In the genomic region with DNA sequence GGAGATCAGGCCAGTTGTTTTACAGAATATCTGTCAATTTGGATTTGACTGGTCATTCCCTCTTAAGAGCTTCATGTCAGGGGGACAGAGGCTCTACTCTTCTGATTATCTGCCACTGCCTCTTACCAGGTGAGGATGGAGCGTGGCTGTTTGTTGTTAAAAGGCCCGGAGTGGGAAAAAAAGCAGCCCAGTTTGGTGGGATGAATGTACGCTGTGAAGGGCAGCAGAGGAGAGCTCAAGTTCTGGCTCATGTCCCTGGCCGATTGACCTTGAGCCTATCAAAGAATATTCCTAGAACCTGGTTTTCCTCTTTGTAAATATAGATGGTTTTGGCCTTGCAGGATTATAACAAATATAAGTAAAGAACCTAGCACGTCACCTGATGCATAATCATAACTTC, we compare ENCODE assay signal across 15 cellular contexts. TPM values are rescaled to one million over a fixed set of nuclear protein-coding genes. Genes with fewer than 3 reads are reported as not detected.
A peak's percentile ranks its signal among the peaks of the same experiment; 100 is the strongest.
DNase-seq lines count a peak whose midpoint lies in the region; ATAC-seq and TF ChIP-seq lines count a peak whose summit lies in the region.
"Had no signal": no experiment of that assay in that cellular context is flagged by ENCODE, and none has a peak within 500 bp of the region (broad histone marks: within the 10 kb centered on the region; RNA-seq: fewer than 3 reads in every experiment).

No MANE protein-coding gene starts in this region.

- no peak for TF ChIP-seq CTCF in GM20000 (IDR thresholded peaks at IDR 0.05; ENCODE audit: extremely low read depth, missing control alignments)
- TF ChIP-seq CTCF in coronary artery (IDR thresholded peaks at IDR 0.05) = no peak
- TF ChIP-seq CTCF in sigmoid colon (IDR thresholded peaks at IDR 0.05) = no peak
- no peak for TF ChIP-seq CTCF in WTC11 (IDR thresholded peaks at IDR 0.05)
- TF ChIP-seq CTCF in dorsolateral prefrontal cortex (IDR thresholded peaks at IDR 0.05 in 54 of 56, conservative IDR thresholded peaks at IDR 0.05 in 2 of 56; ENCODE audit: low read depth in 1 of 56, partially characterized antibody in 56 of 56) = no peak

- H3K27ac ChIP-seq in coronary artery (no peak overlapping the region), sigmoid colon (no peak overlapping the region), dorsolateral prefrontal cortex (peak overlapping the region in 2 of 59 donors; percentile 66 to 83)
- H3K27ac ChIP-seq: GM23248, HL-60 had no signal

- POLR2A ChIA-PET in WTC11 (lab: Charles Lee) = no interaction called here

- H3K9me3 Mint-ChIP-seq in WTC11 = no peaks in the 10 kb centered on the region
- H3K9me3 Mint-ChIP-seq: CD8-positive, alpha-beta memory T cell had no signal

- intact Hi-C loops in sigmoid colon (cut with DNase I) (no loop called here), dorsolateral prefrontal cortex (cut with DNase I) (loop anchor here in 1 of 2 donors (5.0 kb wide), 1 partner anchor 277 kb away; no protein-coding TSS in a partner anchor)

- H3K36me3 ChIP-seq in sigmoid colon = no peaks in the 10 kb centered on the region
- H3K36me3 ChIP-seq: BE2C, HAP-1 had no signal

- peaks cover 0 to 6% (median 2%) of the 10 kb centered on the region in 4 donors for H3K4me1 ChIP-seq in sigmoid colon
- H3K4me1 ChIP-seq: BE2C had no signal

- no peak for TF ChIP-seq EP300 in sigmoid colon (IDR thresholded peaks at IDR 0.05)

- no peaks in the 10 kb centered on the region for H3K27me3 ChIP-seq in sigmoid colon
- no peaks in the 10 kb centered on the region for H3K27me3 ChIP-seq in dorsolateral prefrontal cortex
- H3K27me3 ChIP-seq: BE2C had no signal

- H3K9me3 ChIP-seq in sigmoid colon = no peaks in the 10 kb centered on the region
- H3K9me3 ChIP-seq: BE2C, HAP-1 had no signal

- TF ChIP-seq POLR2A in sigmoid colon (IDR thresholded peaks at IDR 0.05) = no peak

- H3K36me3 Mint-ChIP-seq in WTC11 = no peaks in the 10 kb centered on the region
- H3K36me3 Mint-ChIP-seq: CD4-positive, CD25-positive, alpha-beta regulatory T cell; CD8-positive, alpha-beta memory T cell had no signal

- H3K4me3 Mint-ChIP-seq in WTC11 = no peak overlapping the region
- H3K4me3 Mint-ChIP-seq: CD4-positive, CD25-positive, alpha-beta regulatory T cell; CD8-positive, alpha-beta memory T cell had no signal

- H3K27ac Mint-ChIP-seq in WTC11 = no peak overlapping the region
- H3K27ac Mint-ChIP-seq: CD4-positive, CD25-positive, alpha-beta regulatory T cell; CD8-positive, alpha-beta memory T cell had no signal

- peaks cover 17% of the 10 kb centered on the region for H3K4me1 Mint-ChIP-seq in WTC11

- ATAC-seq in left lobe of liver (no peak), WTC11 (no peak), HG02981 (IDR thresholded peaks at IDR 0.05; ENCODE audit: unreplicated experiment) (no peak)

- no peaks in the 10 kb centered on the region; the same call in 1 of the 2 replicates for H3K27me3 Mint-ChIP-seq in WTC11 (ENCODE audit: low read depth)

- CTCF ChIA-PET in WTC11 (lab: Charles Lee) = interaction anchor here (1.1 to 1.4 kb wide), 3 partner anchors 68 to 172 kb away, joined by 3 to 9 read pairs (median 4); no protein-coding TSS in a partner anchor

- WGBS in sigmoid colon, 2 donors = 87 to 88% methylated on average over 5 of the region's 5 CpGs

- DNase-seq in GM20000 (ENCODE audit: low spot score) (peak; percentile 0), coronary artery (ENCODE audit: low spot score) (peak; percentile 8), left lobe of liver (ENCODE audit: low spot score) (peak; percentile 15), sigmoid colon (peak; percentile 13), WTC11 (ENCODE audit: low spot score) (no peak), dorsolateral prefrontal cortex (no peak)
- DNase-seq: ACHN; BE2C; CD4-positive, CD25-positive, alpha-beta regulatory T cell; CD8-positive, alpha-beta memory T cell; COR-L47; GM23248 had no signal

- H3K4me3 ChIP-seq in coronary artery (no peak overlapping the region), sigmoid colon (no peak overlapping the region), dorsolateral prefrontal cortex (no peak overlapping the region)
- H3K4me3 ChIP-seq: GM23248, HAP-1 had no signal

TF ChIP-seq in WTC11, 78 proteins besides CTCF, POLR2A, EP300 and RAD21 (continues in another document):
- no peak for TF ChIP-seq TP53 (CRISPR knock-in tag; IDR thresholded peaks at IDR 0.05)
- TF ChIP-seq MLX (CRISPR knock-in tag; IDR thresholded peaks at IDR 0.05) = no peak
- TF ChIP-seq, protein P1, sequence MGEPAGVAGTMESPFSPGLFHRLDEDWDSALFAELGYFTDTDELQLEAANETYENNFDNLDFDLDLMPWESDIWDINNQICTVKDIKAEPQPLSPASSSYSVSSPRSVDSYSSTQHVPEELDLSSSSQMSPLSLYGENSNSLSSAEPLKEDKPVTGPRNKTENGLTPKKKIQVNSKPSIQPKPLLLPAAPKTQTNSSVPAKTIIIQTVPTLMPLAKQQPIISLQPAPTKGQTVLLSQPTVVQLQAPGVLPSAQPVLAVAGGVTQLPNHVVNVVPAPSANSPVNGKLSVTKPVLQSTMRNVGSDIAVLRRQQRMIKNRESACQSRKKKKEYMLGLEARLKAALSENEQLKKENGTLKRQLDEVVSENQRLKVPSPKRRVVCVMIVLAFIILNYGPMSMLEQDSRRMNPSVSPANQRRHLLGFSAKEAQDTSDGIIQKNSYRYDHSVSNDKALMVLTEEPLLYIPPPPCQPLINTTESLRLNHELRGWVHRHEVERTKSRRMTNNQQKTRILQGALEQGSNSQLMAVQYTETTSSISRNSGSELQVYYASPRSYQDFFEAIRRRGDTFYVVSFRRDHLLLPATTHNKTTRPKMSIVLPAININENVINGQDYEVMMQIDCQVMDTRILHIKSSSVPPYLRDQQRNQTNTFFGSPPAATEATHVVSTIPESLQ (CRISPR knock-in tag; IDR thresholded peaks at IDR 0.05) = no peak
- no peak for TF ChIP-seq FOXJ3 (CRISPR knock-in tag; IDR thresholded peaks at IDR 0.05; ENCODE audit: borderline replicate concordance)
- TF ChIP-seq, protein P2, sequence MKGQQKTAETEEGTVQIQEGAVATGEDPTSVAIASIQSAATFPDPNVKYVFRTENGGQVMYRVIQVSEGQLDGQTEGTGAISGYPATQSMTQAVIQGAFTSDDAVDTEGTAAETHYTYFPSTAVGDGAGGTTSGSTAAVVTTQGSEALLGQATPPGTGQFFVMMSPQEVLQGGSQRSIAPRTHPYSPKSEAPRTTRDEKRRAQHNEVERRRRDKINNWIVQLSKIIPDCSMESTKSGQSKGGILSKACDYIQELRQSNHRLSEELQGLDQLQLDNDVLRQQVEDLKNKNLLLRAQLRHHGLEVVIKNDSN (CRISPR knock-in tag; IDR thresholded peaks at IDR 0.05) = no peak
- no peak for TF ChIP-seq NFE2L1 (CRISPR knock-in tag; IDR thresholded peaks at IDR 0.05)
- TF ChIP-seq, protein P3, sequence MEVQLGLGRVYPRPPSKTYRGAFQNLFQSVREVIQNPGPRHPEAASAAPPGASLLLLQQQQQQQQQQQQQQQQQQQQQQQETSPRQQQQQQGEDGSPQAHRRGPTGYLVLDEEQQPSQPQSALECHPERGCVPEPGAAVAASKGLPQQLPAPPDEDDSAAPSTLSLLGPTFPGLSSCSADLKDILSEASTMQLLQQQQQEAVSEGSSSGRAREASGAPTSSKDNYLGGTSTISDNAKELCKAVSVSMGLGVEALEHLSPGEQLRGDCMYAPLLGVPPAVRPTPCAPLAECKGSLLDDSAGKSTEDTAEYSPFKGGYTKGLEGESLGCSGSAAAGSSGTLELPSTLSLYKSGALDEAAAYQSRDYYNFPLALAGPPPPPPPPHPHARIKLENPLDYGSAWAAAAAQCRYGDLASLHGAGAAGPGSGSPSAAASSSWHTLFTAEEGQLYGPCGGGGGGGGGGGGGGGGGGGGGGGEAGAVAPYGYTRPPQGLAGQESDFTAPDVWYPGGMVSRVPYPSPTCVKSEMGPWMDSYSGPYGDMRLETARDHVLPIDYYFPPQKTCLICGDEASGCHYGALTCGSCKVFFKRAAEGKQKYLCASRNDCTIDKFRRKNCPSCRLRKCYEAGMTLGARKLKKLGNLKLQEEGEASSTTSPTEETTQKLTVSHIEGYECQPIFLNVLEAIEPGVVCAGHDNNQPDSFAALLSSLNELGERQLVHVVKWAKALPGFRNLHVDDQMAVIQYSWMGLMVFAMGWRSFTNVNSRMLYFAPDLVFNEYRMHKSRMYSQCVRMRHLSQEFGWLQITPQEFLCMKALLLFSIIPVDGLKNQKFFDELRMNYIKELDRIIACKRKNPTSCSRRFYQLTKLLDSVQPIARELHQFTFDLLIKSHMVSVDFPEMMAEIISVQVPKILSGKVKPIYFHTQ (CRISPR knock-in tag; IDR thresholded peaks at IDR 0.05) = no peak

RNA-seq across cellular contexts. Expression of gene SHB, which starts 16.3 kb away (rescaled TPM):
- total RNA-seq in left lobe of liver = 14.1 TPM
- total RNA-seq in sigmoid colon = 10 to 100 TPM in 3 of 4 donors, 1 to 10 TPM in 1; 6.8 to 33.7 (median 10.3) TPM
- polyA plus RNA-seq in sigmoid colon = 10 to 100 TPM in 2 of 3 donors, 1 to 10 TPM in 1; 9.5 to 11.7 (median 10.2) TPM
- 9.5 to 12.2 TPM (median 10.6 TPM) in 3 replicates for total RNA-seq in WTC11 (2021)
- total RNA-seq in dorsolateral prefrontal cortex = 10 to 100 TPM in 104 of 120 experiments, 1 to 10 TPM in 16; 6.0 to 49.5 (median 17.2) TPM

Comparison
In these comparisons a context has a peak if more than half of its experiments do, and no peak if none do; other contexts are left out.
1. DNase-seq: peak in GM20000 (single experiment), coronary artery (single experiment), left lobe of liver (single experiment) and sigmoid colon (single experiment); none in WTC11 (single experiment) and dorsolateral prefrontal cortex (0 of 10).